Comparison of ENCODE assay signal across 13 cellular contexts in the genomic region with DNA sequence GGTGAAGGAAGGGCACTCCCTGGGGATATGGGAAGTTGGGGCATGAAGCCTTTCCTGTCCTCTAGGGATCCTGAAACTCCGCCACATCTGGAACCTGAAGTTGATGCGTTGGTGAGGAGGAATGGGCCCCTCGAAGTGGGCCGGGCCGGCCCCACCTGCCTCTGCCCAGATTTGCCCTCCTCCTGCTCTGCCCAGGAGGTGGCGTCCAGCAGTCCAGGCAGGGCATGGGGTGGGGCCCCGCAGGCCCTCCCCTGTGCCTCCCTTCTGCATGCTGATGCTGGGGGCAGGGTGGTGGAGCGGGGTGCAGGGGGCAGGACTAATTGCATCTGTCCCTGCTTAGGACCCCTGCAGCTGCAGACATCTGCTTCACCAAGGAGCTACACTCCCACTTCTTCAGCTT. TPM values are rescaled to one million over a fixed set of nuclear protein-coding genes. Genes with fewer than 3 reads are reported as not detected.
DNase-seq lines count a peak whose midpoint lies in the region; ATAC-seq and TF ChIP-seq lines count a peak whose summit lies in the region.
"Had no signal": no experiment of that assay in that cellular context is flagged by ENCODE, and none has a peak within 500 bp of the region (broad histone marks: within the 10 kb centered on the region; RNA-seq: fewer than 3 reads in every experiment).

No MANE protein-coding gene starts in this region.

- no peak for TF ChIP-seq CTCF in HFFc6 (IDR thresholded peaks at IDR 0.05)

- H3K27ac ChIP-seq in naive thymus-derived CD4-positive, alpha-beta T cell (ENCODE audit: low read depth, low read length), result peak overlapping the region; percentile 79

- H3K27ac Mint-ChIP-seq in T-helper 1 cell treated with Interleukin-12 subunit alpha and Interleukin-12 subunit beta and Interleukin-4 antibody, amounts not matched to agents 30 μg/mL and 1 μg/mL, for 36 hours, result peak overlapping the region; percentile 95
- H3K27ac Mint-ChIP-seq in HFFc6, result peak overlapping the region; percentile 63
- H3K27ac Mint-ChIP-seq in activated CD8-positive, alpha-beta T cell treated with anti-CD3 and anti-CD28 coated beads, Interleukin-2, amount 10 ng/mL, durations not matched to agents 7 days and 5 days, result peak overlapping the region; percentile 92
- peak overlapping the region in 4 of 9 donors; percentile 84 to 93 (median 90) for H3K27ac Mint-ChIP-seq in naive thymus-derived CD4-positive, alpha-beta T cell

- peaks cover 8% of the 10 kb centered on the region for H3K36me3 Mint-ChIP-seq in T-helper 1 cell treated with Interleukin-12 subunit alpha and Interleukin-12 subunit beta and Interleukin-4 antibody, amounts not matched to agents 30 μg/mL and 1 μg/mL, for 36 hours (ENCODE audit: low read depth)
- H3K36me3 Mint-ChIP-seq in HFFc6 (ENCODE audit: low read depth), result peaks cover 5% of the 10 kb centered on the region
- peaks cover 21% of the 10 kb centered on the region for H3K36me3 Mint-ChIP-seq in activated CD8-positive, alpha-beta T cell treated with anti-CD3 and anti-CD28 coated beads, Interleukin-2, amount 10 ng/mL, durations not matched to agents 7 days and 5 days (ENCODE audit: low read depth)
- H3K36me3 Mint-ChIP-seq in naive thymus-derived CD4-positive, alpha-beta T cell, result peaks cover 0 to 6% (median 4%) of the 10 kb centered on the region in 5 donors

- H3K4me3 ChIP-seq in naive thymus-derived CD4-positive, alpha-beta T cell (ENCODE audit: low read length), result no peak overlapping the region

- peaks cover 6 to 7% of the 10 kb centered on the region in 2 donors for H3K4me1 ChIP-seq in naive thymus-derived CD4-positive, alpha-beta T cell (ENCODE audit: control insufficient read depth in 2 of 2, insufficient read depth in 2 of 2, low read length in 2 of 2)

- H3K9me3 Mint-ChIP-seq in T-helper 1 cell treated with Interleukin-12 subunit alpha and Interleukin-12 subunit beta and Interleukin-4 antibody, amounts not matched to agents 30 μg/mL and 1 μg/mL, for 36 hours, result no peaks in the 10 kb centered on the region
- no peaks in the 10 kb centered on the region for H3K9me3 Mint-ChIP-seq in HFFc6
- no peaks in the 10 kb centered on the region for H3K9me3 Mint-ChIP-seq in activated CD8-positive, alpha-beta T cell treated with anti-CD3 and anti-CD28 coated beads, Interleukin-2, amount 10 ng/mL, durations not matched to agents 7 days and 5 days (ENCODE audit: insufficient read depth)
- peaks cover 0 to 3% (median 0%) of the 10 kb centered on the region in 11 donors for H3K9me3 Mint-ChIP-seq in naive thymus-derived CD4-positive, alpha-beta T cell
- H3K9me3 Mint-ChIP-seq: neural crest cell had no signal

- no peak for ATAC-seq in activated CD8-positive, alpha-beta T cell treated with anti-CD3 and anti-CD28 coated beads, Interleukin-2, amount 10 ng/mL, durations not matched to agents 7 days and 5 days
- ATAC-seq in naive thymus-derived CD4-positive, alpha-beta T cell, result no peak
- no peak for ATAC-seq in GM18870 (IDR thresholded peaks at IDR 0.05; ENCODE audit: unreplicated experiment)
- ATAC-seq: left lobe of liver had no signal

- CTCF ChIA-PET in activated CD8-positive, alpha-beta T cell treated with anti-CD3 and anti-CD28 coated beads, Interleukin-2, amount 10 ng/mL, durations not matched to agents 7 days and 5 days (lab: Charles Lee), result interaction anchor here (1.9 kb wide), 1 partner anchor 114 kb away, joined by 7 read pairs; no protein-coding TSS in a partner anchor
- CTCF ChIA-PET in naive thymus-derived CD4-positive, alpha-beta T cell (lab: Charles Lee), result no interaction called here

- POLR2A ChIA-PET in activated CD8-positive, alpha-beta T cell treated with anti-CD3 and anti-CD28 coated beads, Interleukin-2, amount 10 ng/mL, durations not matched to agents 7 days and 5 days (lab: Charles Lee), result interaction anchor here (2.1 to 5.3 kb wide), 3 partner anchors 8 to 15 kb away, joined by 10 to 55 read pairs (median 17); a partner anchor contains a TSS
- POLR2A ChIA-PET in naive thymus-derived CD4-positive, alpha-beta T cell (lab: Charles Lee), result interaction anchor here (1.2 to 5.2 kb wide), 5 partner anchors 13 to 445 kb away, joined by 3 to 77 read pairs (median 15); a partner anchor contains a TSS

- H3K9me3 ChIP-seq in naive thymus-derived CD4-positive, alpha-beta T cell (ENCODE audit: control insufficient read depth in 2 of 3, low read length in 3 of 3), result no peaks in the 10 kb centered on the region

- H3K36me3 ChIP-seq in naive thymus-derived CD4-positive, alpha-beta T cell (ENCODE audit: control insufficient read depth in 2 of 3, insufficient read depth in 3 of 3, low read length in 3 of 3), result no peaks in the 10 kb centered on the region

- H3K4me1 Mint-ChIP-seq in T-helper 1 cell treated with Interleukin-12 subunit alpha and Interleukin-12 subunit beta and Interleukin-4 antibody, amounts not matched to agents 30 μg/mL and 1 μg/mL, for 36 hours (ENCODE audit: low read depth), result peaks cover 15% of the 10 kb centered on the region
- H3K4me1 Mint-ChIP-seq in HFFc6 (ENCODE audit: low read depth), result peaks cover 23% of the 10 kb centered on the region
- H3K4me1 Mint-ChIP-seq in activated CD8-positive, alpha-beta T cell treated with anti-CD3 and anti-CD28 coated beads, Interleukin-2, amount 10 ng/mL, durations not matched to agents 7 days and 5 days (ENCODE audit: low read depth), result peaks cover 13% of the 10 kb centered on the region
- peaks cover 9 to 21% (median 16%) of the 10 kb centered on the region in 7 donors for H3K4me1 Mint-ChIP-seq in naive thymus-derived CD4-positive, alpha-beta T cell

- H3K27me3 Mint-ChIP-seq in T-helper 1 cell treated with Interleukin-12 subunit alpha and Interleukin-12 subunit beta and Interleukin-4 antibody, amounts not matched to agents 30 μg/mL and 1 μg/mL, for 36 hours (ENCODE audit: low read depth), result no peaks in the 10 kb centered on the region
- no peaks in the 10 kb centered on the region for H3K27me3 Mint-ChIP-seq in HFFc6 (ENCODE audit: insufficient read depth)
- no peaks in the 10 kb centered on the region for H3K27me3 Mint-ChIP-seq in activated CD8-positive, alpha-beta T cell treated with anti-CD3 and anti-CD28 coated beads, Interleukin-2, amount 10 ng/mL, durations not matched to agents 7 days and 5 days (ENCODE audit: low read depth)
- H3K27me3 Mint-ChIP-seq in naive thymus-derived CD4-positive, alpha-beta T cell, result no peaks in the 10 kb centered on the region

- H3K4me3 Mint-ChIP-seq in T-helper 1 cell treated with Interleukin-12 subunit alpha and Interleukin-12 subunit beta and Interleukin-4 antibody, amounts not matched to agents 30 μg/mL and 1 μg/mL, for 36 hours, result peak overlapping the region; percentile 77
- no peak overlapping the region for H3K4me3 Mint-ChIP-seq in HFFc6
- peak overlapping the region; percentile 93 for H3K4me3 Mint-ChIP-seq in activated CD8-positive, alpha-beta T cell treated with anti-CD3 and anti-CD28 coated beads, Interleukin-2, amount 10 ng/mL, durations not matched to agents 7 days and 5 days
- peak overlapping the region in 7 of 10 donors; percentile 37 to 90 (median 81) for H3K4me3 Mint-ChIP-seq in naive thymus-derived CD4-positive, alpha-beta T cell

- no peaks in the 10 kb centered on the region for H3K27me3 ChIP-seq in naive thymus-derived CD4-positive, alpha-beta T cell (ENCODE audit: control insufficient read depth in 2 of 2, insufficient read depth in 2 of 2, low read length in 2 of 2)

- DNase-seq in T-helper 1 cell, result no peak
- DNase-seq in HFFc6, result no peak
- DNase-seq in activated CD8-positive, alpha-beta T cell treated with anti-CD3 and anti-CD28 coated beads, Interleukin-2, amount 10 ng/mL, durations not matched to agents 7 days and 5 days, result no peak
- DNase-seq in naive thymus-derived CD4-positive, alpha-beta T cell, result no peak
- DNase-seq in NCI-H1105 treated with DMSO at 0.1 percent for 48 hours (lab: John Stamatoyannopoulos, UW), result no peak
- DNase-seq in cerebellar nuclear complex (lab: John Stamatoyannopoulos, UW), result no peak
- DNase-seq: DMS 273 treated with DMSO at 0.1 percent for 48 hours, hippocampal formation, NCI-H2081 treated with DMSO at 0.1 percent for 48 hours had no signal

- intact Hi-C loops in naive thymus-derived CD4-positive, alpha-beta T cell (cut with micrococcal nuclease), result loop anchor here in 1 of 2 donors (2.0 to 5.0 kb wide), 3 partner anchors 46 to 78 kb away; a partner anchor contains a TSS

RNA-seq across cellular contexts. Expression of a gene that starts 1.8 kb away (rescaled TPM):
- total RNA-seq in HFFc6 (2021; fragmentation: NEBNext Ultra II Directional; extraction: Animal tissue kit (Norgen Biotek cat#: 25700)), result 10 to 100 TPM; 13.0 to 17.3 (median 15.1) TPM
- total RNA-seq in activated CD8-positive, alpha-beta T cell treated with anti-CD3 and anti-CD28 coated beads, Interleukin-2, amount 10 ng/mL, durations not matched to agents 7 days and 5 days, result 10 to 100 TPM; 76.5 to 77.4 TPM
- total RNA-seq in naive thymus-derived CD4-positive, alpha-beta T cell, result 100 to 1,000 TPM in 3 of 5 experiments, 10 to 100 TPM in 2; 90.9 to 130 (median 108) TPM
- 10 to 100 TPM; 40.4 to 46.4 TPM for polyA plus RNA-seq in naive thymus-derived CD4-positive, alpha-beta T cell

RNA-seq across cellular contexts. Expression of a gene that starts 4.1 kb away (rescaled TPM):
- 10 to 100 TPM; 74.8 to 96.3 (median 87.4) TPM for total RNA-seq in HFFc6 (2021; fragmentation: NEBNext Ultra II Directional; extraction: Animal tissue kit (Norgen Biotek cat#: 25700))
- 10 to 100 TPM; 22.5 to 26.5 TPM for total RNA-seq in activated CD8-positive, alpha-beta T cell treated with anti-CD3 and anti-CD28 coated beads, Interleukin-2, amount 10 ng/mL, durations not matched to agents 7 days and 5 days
- 10 to 100 TPM; 18.4 to 31.1 (median 21.7) TPM for total RNA-seq in naive thymus-derived CD4-positive, alpha-beta T cell
- 10 to 100 TPM; 11.1 to 19.6 TPM for polyA plus RNA-seq in naive thymus-derived CD4-positive, alpha-beta T cell

RNA-seq across cellular contexts. Expression of a gene that starts 15.0 kb away (rescaled TPM):
- 1,000 to 10,000 TPM; 1,764 to 1,978 (median 1,934) TPM for total RNA-seq in HFFc6 (2021; fragmentation: NEBNext Ultra II Directional; extraction: Animal tissue kit (Norgen Biotek cat#: 25700))
- 1,000 to 10,000 TPM; 2,758 to 2,862 TPM for total RNA-seq in activated CD8-positive, alpha-beta T cell treated with anti-CD3 and anti-CD28 coated beads, Interleukin-2, amount 10 ng/mL, durations not matched to agents 7 days and 5 days
- 1,000 to 10,000 TPM; 2,926 to 5,130 (median 5,063) TPM for total RNA-seq in naive thymus-derived CD4-positive, alpha-beta T cell
- polyA plus RNA-seq in naive thymus-derived CD4-positive, alpha-beta T cell, result 1,000 to 10,000 TPM; 6,302 to 7,439 TPM

RNA-seq across cellular contexts. Expression of a gene that starts 15.3 kb away (rescaled TPM):
- total RNA-seq in HFFc6 (2021; fragmentation: NEBNext Ultra II Directional; extraction: Animal tissue kit (Norgen Biotek cat#: 25700)), result 100 to 1,000 TPM; 107 to 154 (median 123) TPM
- 10 to 100 TPM; 41.5 to 43.5 TPM for total RNA-seq in activated CD8-positive, alpha-beta T cell treated with anti-CD3 and anti-CD28 coated beads, Interleukin-2, amount 10 ng/mL, durations not matched to agents 7 days and 5 days
- total RNA-seq in naive thymus-derived CD4-positive, alpha-beta T cell, result 10 to 100 TPM; 37.8 to 63.3 (median 51.1) TPM
- 100 to 1,000 TPM; 100 to 118 TPM for polyA plus RNA-seq in naive thymus-derived CD4-positive, alpha-beta T cell

RNA-seq across cellular contexts. Expression of a gene that starts 23.8 kb away (rescaled TPM):
- total RNA-seq in HFFc6 (2021; fragmentation: NEBNext Ultra II Directional; extraction: Animal tissue kit (Norgen Biotek cat#: 25700)), result 100 to 1,000 TPM; 144 to 154 (median 147) TPM
- total RNA-seq in activated CD8-positive, alpha-beta T cell treated with anti-CD3 and anti-CD28 coated beads, Interleukin-2, amount 10 ng/mL, durations not matched to agents 7 days and 5 days, result 10 to 100 TPM; 92.7 to 95.5 TPM
- 100 to 1,000 TPM; 106 to 174 (median 140) TPM for total RNA-seq in naive thymus-derived CD4-positive, alpha-beta T cell
- polyA plus RNA-seq in naive thymus-derived CD4-positive, alpha-beta T cell, result 10 to 100 TPM; 18.8 to 28.6 TPM

Comparison
In these comparisons a context has a peak if more than half of its experiments do, and no peak if none do; other contexts are left out.
1. RNA of a gene that starts 1.8 kb away (total RNA-seq): 90.9 to 130 TPM in naive thymus-derived CD4-positive, alpha-beta T cell and 76.5 to 77.4 TPM in activated CD8-positive, alpha-beta T cell treated with anti-CD3 and anti-CD28 coated beads, Interleukin-2, amount 10 ng/mL, durations not matched to agents 7 days and 5 days; 13.0 to 17.3 TPM in HFFc6; every median in the first group is over 4 times any median in the second.